In the genomic region with DNA sequence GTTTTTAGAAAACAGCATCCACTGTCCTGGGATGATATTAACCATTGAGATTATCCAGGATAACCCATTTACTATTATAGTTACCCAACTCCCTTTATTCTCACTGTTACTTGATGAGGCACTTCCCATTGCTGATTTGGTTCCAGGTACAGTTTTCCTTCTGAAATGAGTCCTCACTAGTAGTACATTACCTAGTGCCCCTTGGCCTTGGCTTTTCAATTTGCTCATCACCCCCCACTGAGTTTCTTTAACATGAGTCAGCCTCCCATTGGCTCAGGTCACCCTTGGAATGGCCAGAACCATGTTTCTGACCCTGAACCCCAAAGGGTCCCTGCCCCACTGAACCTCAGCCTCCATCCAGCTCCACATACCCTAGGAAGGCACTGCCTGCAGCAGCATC, we compare ENCODE assay signal across 2 cellular contexts.
TF ChIP-seq lines count a peak whose summit lies in the region.

No MANE protein-coding gene starts in this region.

TF ChIP-seq in IMR-90, 13 proteins besides CTCF, POLR2A, EP300 and RAD21:
- TF ChIP-seq NFE2L2 (IDR thresholded peaks at IDR 0.05; ENCODE audit: low read depth, low read length), result no peak
- TF ChIP-seq CHD1 (IDR thresholded peaks at IDR 0.05; ENCODE audit: low read depth, low read length), result no peak
- TF ChIP-seq MAFK (IDR thresholded peaks at IDR 0.05; ENCODE audit: low read depth, low read length), result no peak
- no peak for TF ChIP-seq BHLHE40 (IDR thresholded peaks at IDR 0.05; ENCODE audit: low read depth, low read length)

TF ChIP-seq in H1, 55 proteins besides CTCF, POLR2A, EP300 and RAD21:
- TF ChIP-seq MAFK (IDR thresholded peaks at IDR 0.05; ENCODE audit: low read depth, low read length) (no peak), KDM4A (IDR thresholded peaks at IDR 0.05; ENCODE audit: low read depth, low read length, severe bottlenecking) (no peak)
- TF ChIP-seq, protein P1, sequence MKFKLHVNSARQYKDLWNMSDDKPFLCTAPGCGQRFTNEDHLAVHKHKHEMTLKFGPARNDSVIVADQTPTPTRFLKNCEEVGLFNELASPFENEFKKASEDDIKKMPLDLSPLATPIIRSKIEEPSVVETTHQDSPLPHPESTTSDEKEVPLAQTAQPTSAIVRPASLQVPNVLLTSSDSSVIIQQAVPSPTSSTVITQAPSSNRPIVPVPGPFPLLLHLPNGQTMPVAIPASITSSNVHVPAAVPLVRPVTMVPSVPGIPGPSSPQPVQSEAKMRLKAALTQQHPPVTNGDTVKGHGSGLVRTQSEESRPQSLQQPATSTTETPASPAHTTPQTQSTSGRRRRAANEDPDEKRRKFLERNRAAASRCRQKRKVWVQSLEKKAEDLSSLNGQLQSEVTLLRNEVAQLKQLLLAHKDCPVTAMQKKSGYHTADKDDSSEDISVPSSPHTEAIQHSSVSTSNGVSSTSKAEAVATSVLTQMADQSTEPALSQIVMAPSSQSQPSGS (IDR thresholded peaks at IDR 0.05; ENCODE audit: low read length), result no peak
- TF ChIP-seq, protein P2, sequence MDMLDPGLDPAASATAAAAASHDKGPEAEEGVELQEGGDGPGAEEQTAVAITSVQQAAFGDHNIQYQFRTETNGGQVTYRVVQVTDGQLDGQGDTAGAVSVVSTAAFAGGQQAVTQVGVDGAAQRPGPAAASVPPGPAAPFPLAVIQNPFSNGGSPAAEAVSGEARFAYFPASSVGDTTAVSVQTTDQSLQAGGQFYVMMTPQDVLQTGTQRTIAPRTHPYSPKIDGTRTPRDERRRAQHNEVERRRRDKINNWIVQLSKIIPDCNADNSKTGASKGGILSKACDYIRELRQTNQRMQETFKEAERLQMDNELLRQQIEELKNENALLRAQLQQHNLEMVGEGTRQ (IDR thresholded peaks at IDR 0.05; ENCODE audit: low read length), result no peak
